Comparison of ENCODE assay signal across 1 cellular context in genomic region chr7:42192851-42193456, GRCh38.
TF ChIP-seq lines count a peak whose summit lies in the region.

No MANE protein-coding gene starts in this region.

TF ChIP-seq in SK-N-SH, 30 proteins besides CTCF, POLR2A, EP300 and RAD21 (continued from another document):
- TF ChIP-seq ZBTB33 (IDR thresholded peaks at IDR 0.05; ENCODE audit: borderline replicate concordance, low read depth) (no peak), JUND (IDR thresholded peaks at IDR 0.05) (no peak), FOXJ3 (CRISPR knock-in tag; IDR thresholded peaks at IDR 0.05) (no peak), FOSL2 (IDR thresholded peaks at IDR 0.05; ENCODE audit: borderline replicate concordance, low read depth) (no peak), USF1 (IDR thresholded peaks at IDR 0.05; ENCODE audit: borderline replicate concordance, low read depth) (no peak), MEF2A (IDR thresholded peaks at IDR 0.05; ENCODE audit: borderline replicate concordance, low read depth) (no peak), USF2 (IDR thresholded peaks at IDR 0.05; ENCODE audit: borderline replicate concordance, low read depth, low read length) (no peak), POLR2AphosphoS5 (IDR thresholded peaks at IDR 0.05; ENCODE audit: low read depth, low read length) (no peak)
TF ChIP-seq in SK-N-SH: peak in this region for 0.
